In genomic region chr2:7899923-7900322, GRCh38 we compare ENCODE assay signal across 24 cellular contexts.
DNase-seq lines count a peak whose midpoint lies in the region; ATAC-seq, FAIRE-seq and TF ChIP-seq lines count a peak whose summit lies in the region.
"Had no signal": no experiment of that assay in that cellular context is flagged by ENCODE, and none has a peak within 500 bp of the region (broad histone marks: within the 10 kb centered on the region; RNA-seq: fewer than 3 reads in every experiment).

No MANE protein-coding gene starts in this region.

- H4K91ac ChIP-seq in H1 (replicated peaks; ENCODE audit: insufficient read length, low read length), result no peak overlapping the region

- H3K56ac ChIP-seq in H1 (replicated peaks; ENCODE audit: insufficient read length, low read depth, low read length), result no peak overlapping the region

- H3K27me3 ChIP-seq in BLaER1 treated with 17β-estradiol and CSF1 and Interleukin-3, amounts not matched to agents 10 nM and 100 nM, result no peaks in the 10 kb centered on the region
- no peaks in the 10 kb centered on the region; a peak in 1 of 7 replicates for H3K27me3 ChIP-seq in H1 (replicated peaks in 1 of 4; ENCODE audit: control insufficient read depth in 3 of 4, extremely low read depth in 1 of 4, insufficient read depth in 3 of 4, low read length in 3 of 4)
- H3K27me3 ChIP-seq: ovary, upper lobe of left lung had no signal

- no peak for ATAC-seq in left lobe of liver
- ATAC-seq in HG03520 (IDR thresholded peaks at IDR 0.05; ENCODE audit: unreplicated experiment), result no peak
- ATAC-seq: HCT116, right cardiac atrium had no signal

- CTCF ChIA-PET in H1 (lab: Charles Lee; ENCODE audit: partially characterized antibody), result no interaction called here

- no peak overlapping the region for H3K18ac ChIP-seq in H1 (ENCODE audit: extremely low read depth, low read length)

- H3K4me3 Mint-ChIP-seq in activated T-helper 1 cell treated with anti-CD3 and anti-CD28 coated beads, Interleukin-12 subunit alpha, Interleukin-12 subunit beta, Interleukin-2, Interleukin-4 antibody, amounts not matched to agents 30 ng/mL and 10 ng/mL and 1 ng/mL, durations not matched to agents 14 hours and 24 hours and 36 hours, result no peak overlapping the region
- H3K4me3 Mint-ChIP-seq: activated naive CD4-positive, alpha-beta T cell treated with anti-CD3 and anti-CD28 coated beads, Interleukin-2, amount 10 ng/mL, durations not matched to agents 7 days and 5 days; activated T-cell treated with anti-CD3 and anti-CD28 coated beads, Interleukin-2, amount 50 U/mL, for 24 hours; CD8-positive, alpha-beta memory T cell; central memory CD8-positive, alpha-beta T cell had no signal

- H4K20me1 ChIP-seq in BLaER1 treated with 17β-estradiol and CSF1 and Interleukin-3, amounts not matched to agents 10 nM and 100 nM, result no peaks in the 10 kb centered on the region
- no peaks in the 10 kb centered on the region for H4K20me1 ChIP-seq in H1 (replicated peaks in 1 of 2; ENCODE audit: control insufficient read depth in 1 of 2, insufficient read depth in 2 of 2, low read length in 2 of 2)

- no peak overlapping the region for H3K27ac Mint-ChIP-seq in activated T-helper 1 cell treated with anti-CD3 and anti-CD28 coated beads, Interleukin-12 subunit alpha, Interleukin-12 subunit beta, Interleukin-2, Interleukin-4 antibody, amounts not matched to agents 30 ng/mL and 10 ng/mL and 1 ng/mL, durations not matched to agents 14 hours and 24 hours and 36 hours
- H3K27ac Mint-ChIP-seq: activated naive CD4-positive, alpha-beta T cell treated with anti-CD3 and anti-CD28 coated beads, Interleukin-2, amount 10 ng/mL, durations not matched to agents 7 days and 5 days; activated T-cell treated with anti-CD3 and anti-CD28 coated beads, Interleukin-2, amount 50 U/mL, for 24 hours had no signal

- H3K23ac ChIP-seq in H1 (ENCODE audit: insufficient read length), result no peak overlapping the region

- no peaks in the 10 kb centered on the region for H3K36me3 ChIP-seq in BLaER1 treated with 17β-estradiol and CSF1 and Interleukin-3, amounts not matched to agents 10 nM and 100 nM
- peaks cover 0 to 4% (median 0%) of the 10 kb centered on the region in 4 experiments; a peak in 1 of 8 replicates for H3K36me3 ChIP-seq in H1 (ENCODE audit: control insufficient read depth in 2 of 4, insufficient read depth in 4 of 4, low read length in 3 of 4)
- H3K36me3 ChIP-seq: ovary, upper lobe of left lung had no signal

- H3K23me2 ChIP-seq in H1 (ENCODE audit: low read depth, low read length), result no peaks in the 10 kb centered on the region

- POLR2A ChIA-PET in H1 (lab: Charles Lee; ENCODE audit: partially characterized antibody), result interaction anchor here (1.0 to 1.4 kb wide), 3 partner anchors 10 to 21 kb away, joined by 3 to 5 read pairs (median 3); no protein-coding TSS in a partner anchor

- no peak overlapping the region for H2AK5ac ChIP-seq in H1 (ENCODE audit: low read depth, low read length)

- H2BK5ac ChIP-seq in H1 (ENCODE audit: low read depth, low read length), result 0 out of 2 replicates have a peak overlapping the region, but pooled peaks have one; percentile 79

- H3K9me3 ChIP-seq in BLaER1 treated with 17β-estradiol and CSF1 and Interleukin-3, amounts not matched to agents 10 nM and 100 nM (replicated peaks in 1 of 11), result peaks cover 0 to 12% (median 2%) of the 10 kb centered on the region in 11 experiments; a peak in 6 of 22 replicates
- peaks cover 0 to 5% of the 10 kb centered on the region in 2 experiments; a peak in 1 of 4 replicates for H3K9me3 ChIP-seq in H1 (ENCODE audit: insufficient read depth in 2 of 2, low read depth in 1 of 2, low read length in 1 of 2)
- H3K9me3 ChIP-seq: ovary, upper lobe of left lung had no signal

- H3K79me2 ChIP-seq in H1 (ENCODE audit: control insufficient read depth in 1 of 2, insufficient read depth in 2 of 2, low read length in 2 of 2), result no peaks in the 10 kb centered on the region

- no peak for TF ChIP-seq CTCF in H1 (IDR thresholded peaks at IDR 0.05; ENCODE audit: control extremely low read depth in 1 of 3, insufficient read depth in 1 of 3, low read depth in 1 of 3, low read length in 3 of 3)

- H2BK20ac ChIP-seq in H1 (ENCODE audit: low read length), result no peak overlapping the region

- FAIRE-seq in H1 (lab: Jason Lieb, UNC), result peak; percentile 81

- peaks cover 23% of the 10 kb centered on the region for H3K4me1 Mint-ChIP-seq in activated T-helper 1 cell treated with anti-CD3 and anti-CD28 coated beads, Interleukin-12 subunit alpha, Interleukin-12 subunit beta, Interleukin-2, Interleukin-4 antibody, amounts not matched to agents 30 ng/mL and 10 ng/mL and 1 ng/mL, durations not matched to agents 14 hours and 24 hours and 36 hours (ENCODE audit: low read depth)

- peaks cover 7% of the 10 kb centered on the region for H3K27me3 Mint-ChIP-seq in activated T-helper 1 cell treated with anti-CD3 and anti-CD28 coated beads, Interleukin-12 subunit alpha, Interleukin-12 subunit beta, Interleukin-2, Interleukin-4 antibody, amounts not matched to agents 30 ng/mL and 10 ng/mL and 1 ng/mL, durations not matched to agents 14 hours and 24 hours and 36 hours (ENCODE audit: insufficient read depth)
- H3K27me3 Mint-ChIP-seq: activated T-cell treated with anti-CD3 and anti-CD28 coated beads, Interleukin-2, amount 50 U/mL, for 24 hours had no signal

- no peak overlapping the region for H2BK120ac ChIP-seq in H1 (replicated peaks; ENCODE audit: low read depth, low read length)

- H3K9me3 Mint-ChIP-seq in activated T-helper 1 cell treated with anti-CD3 and anti-CD28 coated beads, Interleukin-12 subunit alpha, Interleukin-12 subunit beta, Interleukin-2, Interleukin-4 antibody, amounts not matched to agents 30 ng/mL and 10 ng/mL and 1 ng/mL, durations not matched to agents 14 hours and 24 hours and 36 hours, result peaks cover 3% of the 10 kb centered on the region
- H3K9me3 Mint-ChIP-seq: activated naive CD4-positive, alpha-beta T cell treated with anti-CD3 and anti-CD28 coated beads, Interleukin-2, amount 10 ng/mL, durations not matched to agents 7 days and 5 days; activated T-cell treated with anti-CD3 and anti-CD28 coated beads, Interleukin-2, amount 50 U/mL, for 24 hours; CD8-positive, alpha-beta memory T cell; central memory CD8-positive, alpha-beta T cell had no signal

- TF ChIP-seq EP300 in H1 (IDR thresholded peaks at IDR 0.05; ENCODE audit: borderline replicate concordance in 1 of 2, low read depth in 2 of 2, low read length in 2 of 2), result peak in 1 of 2 experiments; percentile 67; a peak in 1 of 3 replicates

- peak overlapping the region in 9 of 11 experiments; percentile 52 to 94 (median 92); a peak in 18 of 22 replicates for H3K27ac ChIP-seq in BLaER1 treated with 17β-estradiol and CSF1 and Interleukin-3, amounts not matched to agents 10 nM and 100 nM
- H3K27ac ChIP-seq in H1 (ENCODE audit: low read depth, low read length), result peak overlapping the region; percentile 23; the same call in 1 of the 2 replicates
- H3K27ac ChIP-seq: ovary, PC-9, upper lobe of left lung had no signal

- no peak for TF ChIP-seq POLR2A in H1 (IDR thresholded peaks at IDR 0.05; ENCODE audit: control extremely low read depth in 1 of 2, low read depth in 2 of 2, low read length in 2 of 2)

- peak overlapping the region in 8 of 11 experiments; percentile 58 to 81 (median 78); a peak in 16 of 22 replicates for H3K9ac ChIP-seq in BLaER1 treated with 17β-estradiol and CSF1 and Interleukin-3, amounts not matched to agents 10 nM and 100 nM
- H3K9ac ChIP-seq in H1 (replicated peaks in 1 of 4; ENCODE audit: extremely low read depth in 1 of 4, low read depth in 3 of 4, low read length in 3 of 4), result no peak overlapping the region

- peak; percentile 45 for DNase-seq in GDM1 (lab: John Stamatoyannopoulos, UW)
- DNase-seq in NAMALWA (ENCODE audit: low spot score), result peak; percentile 10
- DNase-seq in H1 (ENCODE audit: low read depth in 1 of 2, low spot score in 2 of 2), result no peak
- DNase-seq in left lobe of liver (ENCODE audit: low spot score), result no peak
- DNase-seq in effector CD4-positive, alpha-beta T cell, result no peak
- DNase-seq in activated T-helper 1 cell treated with anti-CD3 and anti-CD28 coated beads, Interleukin-12 subunit alpha, Interleukin-12 subunit beta, Interleukin-2, Interleukin-4 antibody, amounts not matched to agents 30 ng/mL and 10 ng/mL and 1 ng/mL, durations not matched to agents 14 hours and 24 hours and 36 hours (ENCODE audit: low spot score), result no peak
- DNase-seq: activated T-cell treated with anti-CD3 and anti-CD28 coated beads, Interleukin-2, amount 50 U/mL, for 24 hours; aorta; CD8-positive, alpha-beta memory T cell; foreskin melanocyte; hypothalamus; naive B cell; ovary; PC-9; right cardiac atrium; SIG-M5; stimulated activated CD8-positive, alpha-beta memory T cell treated with anti-CD3 and anti-CD28 coated beads, Interleukin-4, amount 100 ng/mL, for 48 hours; T-helper 2 cell; upper lobe of left lung had no signal

- no peaks in the 10 kb centered on the region for H3K36me3 Mint-ChIP-seq in activated T-helper 1 cell treated with anti-CD3 and anti-CD28 coated beads, Interleukin-12 subunit alpha, Interleukin-12 subunit beta, Interleukin-2, Interleukin-4 antibody, amounts not matched to agents 30 ng/mL and 10 ng/mL and 1 ng/mL, durations not matched to agents 14 hours and 24 hours and 36 hours (ENCODE audit: low read depth)
- H3K36me3 Mint-ChIP-seq: activated naive CD4-positive, alpha-beta T cell treated with anti-CD3 and anti-CD28 coated beads, Interleukin-2, amount 10 ng/mL, durations not matched to agents 7 days and 5 days; CD8-positive, alpha-beta memory T cell had no signal

- no peak overlapping the region for H2BK12ac ChIP-seq in H1 (ENCODE audit: low read depth, low read length)

- intact Hi-C loops in activated T-helper 1 cell treated with anti-CD3 and anti-CD28 coated beads, Interleukin-12 subunit alpha, Interleukin-12 subunit beta, Interleukin-2, Interleukin-4 antibody, amounts not matched to agents 30 ng/mL and 10 ng/mL and 1 ng/mL, durations not matched to agents 14 hours and 24 hours and 36 hours (cut with micrococcal nuclease), result no loop called here

- no peak overlapping the region for H2AFZ ChIP-seq in H1 (ENCODE audit: low read length)
- H2AFZ ChIP-seq: PC-9 had no signal

- H4K8ac ChIP-seq in H1 (ENCODE audit: extremely low read depth, insufficient read depth, low read length), result no peak overlapping the region

- no peak overlapping the region for H4K5ac ChIP-seq in H1 (ENCODE audit: insufficient read length, low read depth, low read length)

- TF ChIP-seq RAD21 in H1 (IDR thresholded peaks at IDR 0.05 in 1 of 2, conservative IDR thresholded peaks at IDR 0.05 in 1 of 2; ENCODE audit: low read depth in 2 of 2, low read length in 2 of 2), result peak; percentile 2 to 27; a peak in 2 of 4 replicates

- WGBS in H1 (ENCODE audit: extremely low coverage in 1 of 2, insufficient coverage in 1 of 2, insufficient read length in 1 of 2, insufficient replicate concordance in 2 of 2, low coverage in 1 of 2, low lambda C conversion rate in 2 of 2, missing lambda C conversion rate in 1 of 2), 2 experiments, result 0% methylated on average over 1 of the region's 1 CpG; no CpG with 5 or more reads in 1 of the 2 experiments

- no peak overlapping the region for H3K14ac ChIP-seq in H1 (ENCODE audit: insufficient read length)

- peaks cover 41 to 53% (median 48%) of the 10 kb centered on the region in 10 experiments for H3K4me1 ChIP-seq in BLaER1 treated with 17β-estradiol and CSF1 and Interleukin-3, amounts not matched to agents 10 nM and 100 nM
- peaks cover 3 to 20% (median 12%) of the 10 kb centered on the region in 4 experiments; a peak in 6 of 7 replicates for H3K4me1 ChIP-seq in H1 (replicated peaks in 1 of 4; ENCODE audit: control insufficient read depth in 3 of 4, insufficient read depth in 4 of 4, low read length in 3 of 4)

- H3K79me1 ChIP-seq in H1 (ENCODE audit: low read depth, low read length), result 0 out of 2 replicates have a peak, but pooled peaks cover 2% of the 10 kb centered on the region

- 0 out of 20 replicates have a peak overlapping the region, but pooled peaks of 1 of the 10 experiments have one; percentile 18 for H3K4me3 ChIP-seq in BLaER1 treated with 17β-estradiol and CSF1 and Interleukin-3, amounts not matched to agents 10 nM and 100 nM
- peak overlapping the region in 1 of 4 experiments; percentile 1; a peak in 1 of 8 replicates for H3K4me3 ChIP-seq in H1 (ENCODE audit: extremely low read depth in 1 of 4, insufficient read depth in 2 of 4, low read depth in 3 of 4, low read length in 4 of 4)
- H3K4me3 ChIP-seq: ovary, PC-9, upper lobe of left lung had no signal

- peak overlapping the region; percentile 60 to 90 (median 81) for H3K4me2 ChIP-seq in BLaER1 treated with 17β-estradiol and CSF1 and Interleukin-3, amounts not matched to agents 10 nM and 100 nM
- H3K4me2 ChIP-seq in H1 (ENCODE audit: insufficient read depth in 1 of 2, low read depth in 2 of 2, low read length in 2 of 2), result peak overlapping the region; percentile 13 to 39; a peak in 3 of 4 replicates
- H3K4me2 ChIP-seq: PC-9 had no signal

- H2BK15ac ChIP-seq in H1 (ENCODE audit: low read length), result no peak overlapping the region

- H3K4ac ChIP-seq in H1 (replicated peaks; ENCODE audit: insufficient read length, low read depth, low read length), result no peak overlapping the region

Comparison
In these comparisons a context has a peak if more than half of its experiments do, and no peak if none do; other contexts are left out.
1. H3K9ac ChIP-seq: peak in BLaER1 treated with 17β-estradiol and CSF1 and Interleukin-3, amounts not matched to agents 10 nM and 100 nM (8 of 11); none in H1 (0 of 4).
2. DNase-seq: peak in GDM1 (single experiment) and NAMALWA (single experiment); none in H1 (0 of 2), left lobe of liver (single experiment), effector CD4-positive, alpha-beta T cell (single experiment) and activated T-helper 1 cell treated with anti-CD3 and anti-CD28 coated beads, Interleukin-12 subunit alpha, Interleukin-12 subunit beta, Interleukin-2, Interleukin-4 antibody, amounts not matched to agents 30 ng/mL and 10 ng/mL and 1 ng/mL, durations not matched to agents 14 hours and 24 hours and 36 hours (single experiment).